Comparison of ENCODE assay signal across 18 cellular contexts in the genomic region with DNA sequence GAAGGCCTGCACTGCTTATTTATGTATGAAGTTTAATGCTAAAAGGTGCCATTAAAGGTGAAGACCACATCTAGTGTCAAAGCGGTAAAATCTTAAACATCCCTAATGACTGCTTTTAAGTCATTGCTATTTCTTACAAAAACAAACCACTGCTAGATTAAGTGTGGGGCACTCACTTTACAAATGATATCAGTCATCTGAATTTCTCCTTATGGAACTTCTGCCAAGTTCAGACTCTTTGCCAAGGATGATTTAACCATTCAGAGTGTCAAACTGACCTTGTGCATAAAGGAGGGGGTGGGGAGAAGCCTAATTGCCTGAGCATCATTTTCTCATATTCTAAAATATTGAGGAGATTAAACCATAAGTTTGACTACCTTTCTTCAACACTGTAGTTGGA.
DNase-seq lines count a peak whose midpoint lies in the region; ATAC-seq and TF ChIP-seq lines count a peak whose summit lies in the region.
"Had no signal": no experiment of that assay in that cellular context is flagged by ENCODE, and none has a peak within 500 bp of the region (broad histone marks: within the 10 kb centered on the region; RNA-seq: fewer than 3 reads in every experiment).

No MANE protein-coding gene starts in this region.

- DNase-seq in SK-N-SH, result no peak
- DNase-seq in astrocyte of the hippocampus (ENCODE audit: low read depth, low spot score), result peak; percentile 58
- DNase-seq in fibroblast of mammary gland (ENCODE audit: low read depth), result peak; percentile 44
- DNase-seq in stromal cell of bone marrow (ENCODE audit: low read depth), result peak; percentile 19
- DNase-seq in stimulated activated CD4-positive, alpha-beta T cell treated with anti-CD3 and anti-CD28 coated beads, Interleukin-2, amount 100 ng/mL, for 24 hours, result no peak
- DNase-seq in head of caudate nucleus, result no peak
- no peak for DNase-seq in natural killer cell treated with Interleukin-12 subunit alpha and Interleukin-12 subunit beta and Interleukin-15 and Interleukin-18, amount 100 ng/mL, for 72 hours (ENCODE audit: low spot score)
- DNase-seq: 8988T, MV-4-11, NCI-H1417, NCI-H187, NCI-H345, NCI-H526, PC-3 had no signal

- no peaks in the 10 kb centered on the region for H3K9me2 ChIP-seq in SK-N-SH

- no peak overlapping the region for H3K9ac ChIP-seq in SK-N-SH

- TF ChIP-seq CTCF in SK-N-SH (IDR thresholded peaks at IDR 0.05) (no peak), fibroblast of mammary gland (conservative IDR thresholded peaks at IDR 0.05; ENCODE audit: control insufficient read depth, insufficient read depth, low read depth, low read length) (no peak)

- H4K20me1 ChIP-seq in SK-N-SH (ENCODE audit: insufficient read depth), result no peaks in the 10 kb centered on the region

- WGBS in SK-N-SH (ENCODE audit: low lambda C conversion rate), result 100% methylated on average over 1 of the region's 1 CpG

- H3K79me2 ChIP-seq in SK-N-SH (ENCODE audit: insufficient read depth), result no peaks in the 10 kb centered on the region

- no peaks in the 10 kb centered on the region for H3K36me3 ChIP-seq in SK-N-SH (replicated peaks in 1 of 2; ENCODE audit: control insufficient read depth in 1 of 2, insufficient read depth in 2 of 2, low read length in 1 of 2)

- TF ChIP-seq EP300 in SK-N-SH (IDR thresholded peaks at IDR 0.05; ENCODE audit: borderline replicate concordance in 1 of 2, low read depth in 1 of 2, low read length in 1 of 2), result no peak

- H3K27ac Mint-ChIP-seq in natural killer cell treated with Interleukin-12 subunit alpha and Interleukin-12 subunit beta and Interleukin-15 and Interleukin-18, amount 100 ng/mL, for 72 hours, result no peak overlapping the region
- H3K27ac Mint-ChIP-seq: B cell had no signal

- H3K4me1 ChIP-seq in SK-N-SH (ENCODE audit: control insufficient read depth in 1 of 2, insufficient read depth in 2 of 2, low read depth in 1 of 2, low read length in 1 of 2), result no peaks in the 10 kb centered on the region

- H3K27ac ChIP-seq in SK-N-SH (ENCODE audit: low read depth in 2 of 2, low read length in 1 of 2), result no peak overlapping the region
- H3K27ac ChIP-seq: RWPE1 had no signal

- no peak overlapping the region for H3K4me2 ChIP-seq in SK-N-SH

- TF ChIP-seq RAD21 in SK-N-SH (IDR thresholded peaks at IDR 0.05; ENCODE audit: low read length), result no peak

- intact Hi-C loops in head of caudate nucleus (cut with DNase I), result no loop called here

- no peaks in the 10 kb centered on the region for H3K27me3 Mint-ChIP-seq in natural killer cell treated with Interleukin-12 subunit alpha and Interleukin-12 subunit beta and Interleukin-15 and Interleukin-18, amount 100 ng/mL, for 72 hours
- H3K27me3 Mint-ChIP-seq: B cell had no signal

- POLR2A ChIA-PET in SK-N-SH (lab: Yijun Ruan, JAX), result no interaction called here

- H3K4me3 Mint-ChIP-seq in natural killer cell treated with Interleukin-12 subunit alpha and Interleukin-12 subunit beta and Interleukin-15 and Interleukin-18, amount 100 ng/mL, for 72 hours, result no peak overlapping the region
- H3K4me3 Mint-ChIP-seq: B cell had no signal

- H3K27me3 ChIP-seq in SK-N-SH (ENCODE audit: insufficient read depth), result no peaks in the 10 kb centered on the region

- no peak overlapping the region for H2AFZ ChIP-seq in SK-N-SH (ENCODE audit: low read depth)

- H3K36me3 Mint-ChIP-seq in natural killer cell treated with Interleukin-12 subunit alpha and Interleukin-12 subunit beta and Interleukin-15 and Interleukin-18, amount 100 ng/mL, for 72 hours, result no peaks in the 10 kb centered on the region

- ATAC-seq in SK-N-SH treated with all-trans-retinoic acid at 6 μM for 48 hours, result no peak
- ATAC-seq in natural killer cell treated with Interleukin-12 subunit alpha and Interleukin-12 subunit beta and Interleukin-15 and Interleukin-18, amount 100 ng/mL, for 72 hours, result no peak
- ATAC-seq: K562, PC-3 had no signal

- CTCF ChIA-PET in SK-N-SH (lab: Yijun Ruan, JAX), result no interaction called here

- H3K9me3 Mint-ChIP-seq in natural killer cell treated with Interleukin-12 subunit alpha and Interleukin-12 subunit beta and Interleukin-15 and Interleukin-18, amount 100 ng/mL, for 72 hours, result peaks cover 3% of the 10 kb centered on the region

- H3F3A ChIP-seq in SK-N-SH (replicated peaks; ENCODE audit: insufficient read depth), result no peaks in the 10 kb centered on the region

- H3K9me3 ChIP-seq in SK-N-SH, result no peaks in the 10 kb centered on the region; the same call in 1 of the 2 replicates

- H3K4me1 Mint-ChIP-seq in natural killer cell treated with Interleukin-12 subunit alpha and Interleukin-12 subunit beta and Interleukin-15 and Interleukin-18, amount 100 ng/mL, for 72 hours (ENCODE audit: low read depth in 2 of 2), result no peaks in the 10 kb centered on the region
- H3K4me1 Mint-ChIP-seq: B cell had no signal

- H3K4me3 ChIP-seq in SK-N-SH (ENCODE audit: low read depth in 2 of 2, low read length in 1 of 2) (no peak overlapping the region), fibroblast of mammary gland (ENCODE audit: control insufficient read depth, low read depth, low read length) (no peak overlapping the region)
- H3K4me3 ChIP-seq: K562 had no signal

TF ChIP-seq in SK-N-SH, 30 proteins besides CTCF, POLR2A, EP300 and RAD21:
- TF ChIP-seq NFIC (IDR thresholded peaks at IDR 0.05; ENCODE audit: borderline replicate concordance) (peak; percentile 21; the same call in 1 of the 2 replicates), TCF12 (IDR thresholded peaks at IDR 0.05) (0 out of 2 replicates have a peak, but pooled peaks have one; percentile 12), RCOR1 (IDR thresholded peaks at IDR 0.05; ENCODE audit: low read length) (no peak)
- TF ChIP-seq, protein P1, sequence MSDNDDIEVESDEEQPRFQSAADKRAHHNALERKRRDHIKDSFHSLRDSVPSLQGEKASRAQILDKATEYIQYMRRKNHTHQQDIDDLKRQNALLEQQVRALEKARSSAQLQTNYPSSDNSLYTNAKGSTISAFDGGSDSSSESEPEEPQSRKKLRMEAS (IDR thresholded peaks at IDR 0.05; ENCODE audit: low read depth), result no peak

TF ChIP-seq in SK-N-SH treated with all-trans-retinoic acid at 6 μM for 48 hours, 23 proteins besides CTCF, POLR2A, EP300 and RAD21 (continues in another document):
- no peak for TF ChIP-seq SNAI2 (CRISPR knock-in tag; IDR thresholded peaks at IDR 0.05)
- TF ChIP-seq, protein P2, sequence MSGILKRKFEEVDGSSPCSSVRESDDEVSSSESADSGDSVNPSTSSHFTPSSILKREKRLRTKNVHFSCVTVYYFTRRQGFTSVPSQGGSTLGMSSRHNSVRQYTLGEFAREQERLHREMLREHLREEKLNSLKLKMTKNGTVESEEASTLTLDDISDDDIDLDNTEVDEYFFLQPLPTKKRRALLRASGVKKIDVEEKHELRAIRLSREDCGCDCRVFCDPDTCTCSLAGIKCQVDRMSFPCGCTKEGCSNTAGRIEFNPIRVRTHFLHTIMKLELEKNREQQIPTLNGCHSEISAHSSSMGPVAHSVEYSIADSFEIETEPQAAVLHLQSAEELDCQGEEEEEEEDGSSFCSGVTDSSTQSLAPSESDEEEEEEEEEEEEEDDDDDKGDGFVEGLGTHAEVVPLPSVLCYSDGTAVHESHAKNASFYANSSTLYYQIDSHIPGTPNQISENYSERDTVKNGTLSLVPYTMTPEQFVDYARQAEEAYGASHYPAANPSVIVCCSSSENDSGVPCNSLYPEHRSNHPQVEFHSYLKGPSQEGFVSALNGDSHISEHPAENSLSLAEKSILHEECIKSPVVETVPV (CRISPR knock-in tag; IDR thresholded peaks at IDR 0.05), result no peak
- TF ChIP-seq, protein P3, sequence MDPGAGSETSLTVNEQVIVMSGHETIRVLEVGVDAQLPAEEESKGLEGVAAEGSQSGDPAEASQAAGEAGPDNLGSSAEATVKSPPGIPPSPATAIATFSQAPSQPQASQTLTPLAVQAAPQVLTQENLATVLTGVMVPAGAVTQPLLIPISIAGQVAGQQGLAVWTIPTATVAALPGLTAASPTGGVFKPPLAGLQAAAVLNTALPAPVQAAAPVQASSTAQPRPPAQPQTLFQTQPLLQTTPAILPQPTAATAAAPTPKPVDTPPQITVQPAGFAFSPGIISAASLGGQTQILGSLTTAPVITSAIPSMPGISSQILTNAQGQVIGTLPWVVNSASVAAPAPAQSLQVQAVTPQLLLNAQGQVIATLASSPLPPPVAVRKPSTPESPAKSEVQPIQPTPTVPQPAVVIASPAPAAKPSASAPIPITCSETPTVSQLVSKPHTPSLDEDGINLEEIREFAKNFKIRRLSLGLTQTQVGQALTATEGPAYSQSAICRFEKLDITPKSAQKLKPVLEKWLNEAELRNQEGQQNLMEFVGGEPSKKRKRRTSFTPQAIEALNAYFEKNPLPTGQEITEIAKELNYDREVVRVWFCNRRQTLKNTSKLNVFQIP (CRISPR knock-in tag; IDR thresholded peaks at IDR 0.05; ENCODE audit: borderline replicate concordance, low read depth), result no peak
- no peak for TF ChIP-seq ZFP30 (CRISPR knock-in tag; IDR thresholded peaks at IDR 0.05)
- no peak for TF ChIP-seq ZFP3 (CRISPR knock-in tag; IDR thresholded peaks at IDR 0.05)
- TF ChIP-seq TOX (CRISPR knock-in tag; IDR thresholded peaks at IDR 0.05; ENCODE audit: borderline replicate concordance), result no peak
- TF ChIP-seq, protein P4, sequence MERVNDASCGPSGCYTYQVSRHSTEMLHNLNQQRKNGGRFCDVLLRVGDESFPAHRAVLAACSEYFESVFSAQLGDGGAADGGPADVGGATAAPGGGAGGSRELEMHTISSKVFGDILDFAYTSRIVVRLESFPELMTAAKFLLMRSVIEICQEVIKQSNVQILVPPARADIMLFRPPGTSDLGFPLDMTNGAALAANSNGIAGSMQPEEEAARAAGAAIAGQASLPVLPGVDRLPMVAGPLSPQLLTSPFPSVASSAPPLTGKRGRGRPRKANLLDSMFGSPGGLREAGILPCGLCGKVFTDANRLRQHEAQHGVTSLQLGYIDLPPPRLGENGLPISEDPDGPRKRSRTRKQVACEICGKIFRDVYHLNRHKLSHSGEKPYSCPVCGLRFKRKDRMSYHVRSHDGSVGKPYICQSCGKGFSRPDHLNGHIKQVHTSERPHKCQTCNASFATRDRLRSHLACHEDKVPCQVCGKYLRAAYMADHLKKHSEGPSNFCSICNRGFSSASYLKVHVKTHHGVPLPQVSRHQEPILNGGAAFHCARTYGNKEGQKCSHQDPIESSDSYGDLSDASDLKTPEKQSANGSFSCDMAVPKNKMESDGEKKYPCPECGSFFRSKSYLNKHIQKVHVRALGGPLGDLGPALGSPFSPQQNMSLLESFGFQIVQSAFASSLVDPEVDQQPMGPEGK (CRISPR knock-in tag; IDR thresholded peaks at IDR 0.05; ENCODE audit: borderline replicate concordance), result no peak
- no peak for TF ChIP-seq PPARA (CRISPR knock-in tag; IDR thresholded peaks at IDR 0.05; ENCODE audit: borderline replicate concordance)
- no peak for TF ChIP-seq ZC3H10 (CRISPR knock-in tag; IDR thresholded peaks at IDR 0.05)
- TF ChIP-seq OSR1 (CRISPR knock-in tag; IDR thresholded peaks at IDR 0.05), result no peak
- no peak for TF ChIP-seq CSDC2 (CRISPR knock-in tag; IDR thresholded peaks at IDR 0.05)
- no peak for TF ChIP-seq ZNF70 (CRISPR knock-in tag; IDR thresholded peaks at IDR 0.05)
- no peak for TF ChIP-seq GLIS3 (CRISPR knock-in tag; IDR thresholded peaks at IDR 0.05)
- no peak for TF ChIP-seq ESRRG (CRISPR knock-in tag; IDR thresholded peaks at IDR 0.05)
- TF ChIP-seq ARNTL (CRISPR knock-in tag; IDR thresholded peaks at IDR 0.05; ENCODE audit: borderline replicate concordance, low read depth), result no peak
- TF ChIP-seq RARB (CRISPR knock-in tag; IDR thresholded peaks at IDR 0.05), result no peak

Comparison
In these comparisons a context has a peak if more than half of its experiments do, and no peak if none do; other contexts are left out.
1. DNase-seq: peak in astrocyte of the hippocampus (single experiment), fibroblast of mammary gland (single experiment) and stromal cell of bone marrow (single experiment); none in SK-N-SH (single experiment), stimulated activated CD4-positive, alpha-beta T cell treated with anti-CD3 and anti-CD28 coated beads, Interleukin-2, amount 100 ng/mL, for 24 hours (0 of 2), head of caudate nucleus (0 of 42) and natural killer cell treated with Interleukin-12 subunit alpha and Interleukin-12 subunit beta and Interleukin-15 and Interleukin-18, amount 100 ng/mL, for 72 hours (single experiment).